35 cellular contexts compared by ENCODE assay signal in genomic region chr5:95130951-95131350, GRCh38.
A peak's percentile ranks its signal among the peaks of the same experiment; 100 is the strongest.
DNase-seq lines count a peak whose midpoint lies in the region; ATAC-seq and TF ChIP-seq lines count a peak whose summit lies in the region.
"Had no signal": no experiment of that assay in that cellular context is flagged by ENCODE, and none has a peak within 500 bp of the region (broad histone marks: within the 10 kb centered on the region; RNA-seq: fewer than 3 reads in every experiment).

No MANE protein-coding gene starts in this region.

- peaks cover 13% of the 10 kb centered on the region; the same call in 1 of the 2 replicates for H3K27me3 ChIP-seq in SK-N-SH (ENCODE audit: insufficient read depth)
- H3K27me3 ChIP-seq in fibroblast of lung (ENCODE audit: control insufficient read depth, insufficient read depth, low read length): no peaks in the 10 kb centered on the region
- H3K27me3 ChIP-seq in A673 (replicated peaks; ENCODE audit: insufficient read depth, low read depth, low read length, poor library complexity): no peaks in the 10 kb centered on the region
- H3K27me3 ChIP-seq: colonic mucosa, foreskin keratinocyte, heart left ventricle, ovary, suprapubic skin had no signal

- no peaks in the 10 kb centered on the region for H3F3A ChIP-seq in SK-N-SH (replicated peaks; ENCODE audit: insufficient read depth)

- intact Hi-C loops in A673 (cut with micrococcal nuclease; ENCODE audit: unreplicated experiment): no loop called here

- H3K9ac ChIP-seq in SK-N-SH: no peak overlapping the region
- no peak overlapping the region for H3K9ac ChIP-seq in fibroblast of lung (ENCODE audit: insufficient read depth, low read length)

- CTCF ChIA-PET in SK-N-SH (lab: Yijun Ruan, JAX): no interaction called here
- CTCF ChIA-PET in A673 (lab: Charles Lee): no interaction called here

- H3K27ac ChIP-seq in SK-N-SH (ENCODE audit: low read depth in 2 of 2, low read length in 1 of 2) (no peak overlapping the region), fibroblast of lung (ENCODE audit: insufficient read depth, low read length) (no peak overlapping the region), A673 (ENCODE audit: low read depth, low read length, poor library complexity, severe bottlenecking) (no peak overlapping the region)
- H3K27ac ChIP-seq: 22Rv1, colonic mucosa, foreskin keratinocyte, ovary, suprapubic skin had no signal

- H3K36me3 ChIP-seq in SK-N-SH (replicated peaks in 1 of 2; ENCODE audit: control insufficient read depth in 1 of 2, insufficient read depth in 2 of 2, low read length in 1 of 2): no peaks in the 10 kb centered on the region
- no peaks in the 10 kb centered on the region for H3K36me3 ChIP-seq in fibroblast of lung (ENCODE audit: control insufficient read depth, insufficient read depth, low read length)
- H3K36me3 ChIP-seq in A673 (ENCODE audit: insufficient read depth, low read length, poor library complexity, severe bottlenecking): no peaks in the 10 kb centered on the region
- H3K36me3 ChIP-seq: colonic mucosa, heart left ventricle, ovary, suprapubic skin had no signal

- no peak overlapping the region for H3K4me3 ChIP-seq in SK-N-SH (ENCODE audit: low read depth in 2 of 2, low read length in 1 of 2)
- no peak overlapping the region for H3K4me3 ChIP-seq in fibroblast of lung (replicated peaks in 1 of 4; ENCODE audit: control extremely low read depth in 1 of 4, insufficient read depth in 1 of 4, low read depth in 3 of 4, low read length in 4 of 4)
- no peak overlapping the region for H3K4me3 ChIP-seq in A673 (ENCODE audit: low read depth, low read length, poor library complexity, severe bottlenecking)
- H3K4me3 ChIP-seq: colonic mucosa, heart left ventricle, ovary, suprapubic skin had no signal

- no peak for TF ChIP-seq CTCF in SK-N-SH (IDR thresholded peaks at IDR 0.05)
- no peak for TF ChIP-seq CTCF in fibroblast of lung (conservative IDR thresholded peaks at IDR 0.05 in 1 of 2, IDR thresholded peaks at IDR 0.05 in 1 of 2; ENCODE audit: low read depth in 1 of 2, low read length in 2 of 2)
- no peak for TF ChIP-seq CTCF in A673 (conservative IDR thresholded peaks at IDR 0.05; ENCODE audit: low read depth, low read length)

- H4K20me1 ChIP-seq in SK-N-SH (ENCODE audit: insufficient read depth) (no peaks in the 10 kb centered on the region), fibroblast of lung (ENCODE audit: control insufficient read depth, extremely low read depth, insufficient read depth, low read length) (no peaks in the 10 kb centered on the region)

- BruUV-seq in A673 (replicated peaks; lab: Mats Ljungman, UMichigan): no TSS peak

- no peak for ATAC-seq in SK-N-SH treated with all-trans-retinoic acid at 6 μM for 48 hours
- ATAC-seq in HG02870 (IDR thresholded peaks at IDR 0.05; ENCODE audit: unreplicated experiment): no peak
- ATAC-seq: activated T-helper 17 cell treated with anti-CD3 and anti-CD28 coated beads, Interleukin-2, amount 50 U/mL, for 72 hours; effector memory CD8-positive, alpha-beta T cell; foreskin keratinocyte; Panc1 had no signal

- H3K4me1 ChIP-seq in SK-N-SH (ENCODE audit: control insufficient read depth in 1 of 2, insufficient read depth in 2 of 2, low read depth in 1 of 2, low read length in 1 of 2): no peaks in the 10 kb centered on the region
- no peaks in the 10 kb centered on the region for H3K4me1 ChIP-seq in fibroblast of lung (ENCODE audit: control insufficient read depth, extremely low read depth, insufficient read depth, low read length)
- no peaks in the 10 kb centered on the region for H3K4me1 ChIP-seq in A673 (ENCODE audit: insufficient read depth, low read length, poor library complexity, severe bottlenecking)
- H3K4me1 ChIP-seq: Caco-2, colonic mucosa, foreskin keratinocyte, heart left ventricle, suprapubic skin had no signal

- POLR2A ChIA-PET in SK-N-SH (lab: Yijun Ruan, JAX) (no interaction called here), A673 (lab: Charles Lee; ENCODE audit: low non-redundant PET) (no interaction called here)

- H3K79me2 ChIP-seq in SK-N-SH (ENCODE audit: insufficient read depth) (no peaks in the 10 kb centered on the region), fibroblast of lung (ENCODE audit: control insufficient read depth, insufficient read depth, low read length) (no peaks in the 10 kb centered on the region)

- H3K9me2 ChIP-seq in SK-N-SH: no peaks in the 10 kb centered on the region

- H3K9me3 ChIP-seq in SK-N-SH: no peaks in the 10 kb centered on the region
- H3K9me3 ChIP-seq in fibroblast of lung (ENCODE audit: control insufficient read depth, insufficient read depth, low read depth, low read length): no peaks in the 10 kb centered on the region
- no peaks in the 10 kb centered on the region for H3K9me3 ChIP-seq in A673 (ENCODE audit: low read depth, low read length, poor library complexity, severe bottlenecking)
- H3K9me3 ChIP-seq: Caco-2, colonic mucosa, heart left ventricle, ovary, suprapubic skin had no signal

- H3K4me2 ChIP-seq in SK-N-SH (no peak overlapping the region), fibroblast of lung (ENCODE audit: extremely low read depth, insufficient read depth, low read length) (no peak overlapping the region)

- H2AFZ ChIP-seq in SK-N-SH (ENCODE audit: low read depth) (no peak overlapping the region), fibroblast of lung (ENCODE audit: low read length) (no peak overlapping the region)

- TF ChIP-seq EP300 in SK-N-SH (IDR thresholded peaks at IDR 0.05; ENCODE audit: borderline replicate concordance in 1 of 2, low read depth in 1 of 2, low read length in 1 of 2): no peak

- TF ChIP-seq RAD21 in SK-N-SH (IDR thresholded peaks at IDR 0.05; ENCODE audit: low read length): no peak

- 3% methylated on average over 3 of the region's 3 CpGs for WGBS in SK-N-SH (ENCODE audit: low lambda C conversion rate)

- no peak for DNase-seq in SK-N-SH
- DNase-seq in amniotic epithelial cell (ENCODE audit: low read depth): peak; percentile 2
- peak; percentile 8 to 17 for DNase-seq in fibroblast of lung (ENCODE audit: low read depth in 2 of 2)
- DNase-seq in renal cortical epithelial cell (ENCODE audit: low read depth): peak; percentile 32
- no peak for DNase-seq in A673 (ENCODE audit: low spot score)
- no peak for DNase-seq in stimulated activated CD4-positive, alpha-beta T cell treated with anti-CD3 and anti-CD28 coated beads, Interleukin-4, amount 100 ng/mL, for 1 hour
- DNase-seq: activated CD4-positive, alpha-beta memory T cell treated with anti-CD3 and anti-CD28 coated beads, Interleukin-2, amount 10 ng/mL, durations not matched to agents 7 days and 5 days; activated CD8-positive, alpha-beta memory T cell treated with anti-CD3 and anti-CD28 coated beads, Interleukin-2, amount 50 U/mL, for 48 hours; activated naive CD4-positive, alpha-beta T cell treated with anti-CD3 and anti-CD28 coated beads, Interleukin-2, amount 10 ng/mL, durations not matched to agents 7 days and 5 days; amniotic stem cell; Caco-2; colonic mucosa; DMS53; effector memory CD8-positive, alpha-beta T cell; erythroblast; foreskin keratinocyte; GF-D8; GOT3; MV-4-11; NCI-H146; NCI-H2107; NCI-H446; NCI-H748 treated with DMSO at 0.1 percent for 48 hours; ovary; retina; SHP77; small intestine; stimulated activated naive CD4-positive, alpha-beta T cell treated with Interleukin-2 at 50 U/mL for 16 hours had no signal

TF ChIP-seq in SK-N-SH, 30 proteins besides CTCF, POLR2A, EP300 and RAD21:
- TF ChIP-seq MXI1 (IDR thresholded peaks at IDR 0.05; ENCODE audit: low read depth, low read length) (no peak), TCF12 (IDR thresholded peaks at IDR 0.05) (no peak), PBX3 (IDR thresholded peaks at IDR 0.05) (peak; percentile 31; the same call in 1 of the 2 replicates), RXRA (IDR thresholded peaks at IDR 0.05; ENCODE audit: borderline replicate concordance, low read depth) (no peak), RFX5 (IDR thresholded peaks at IDR 0.05; ENCODE audit: low read length) (no peak)

TF ChIP-seq in SK-N-SH treated with all-trans-retinoic acid at 6 μM for 48 hours, 23 proteins besides CTCF, POLR2A, EP300 and RAD21 (continues in another document):
- no peak for TF ChIP-seq POU6F1 (CRISPR knock-in tag; IDR thresholded peaks at IDR 0.05; ENCODE audit: borderline replicate concordance, low read depth)
- no peak for TF ChIP-seq ZNF70 (CRISPR knock-in tag; IDR thresholded peaks at IDR 0.05)
- TF ChIP-seq CREB5 (CRISPR knock-in tag; IDR thresholded peaks at IDR 0.05; ENCODE audit: low read depth): no peak
- no peak for TF ChIP-seq ESRRG (CRISPR knock-in tag; IDR thresholded peaks at IDR 0.05)
- no peak for TF ChIP-seq ZC3H10 (CRISPR knock-in tag; IDR thresholded peaks at IDR 0.05)
- TF ChIP-seq ZNF565 (CRISPR knock-in tag; conservative IDR thresholded peaks at IDR 0.05; ENCODE audit: low read depth): no peak

Comparison
In these comparisons a context has a peak if more than half of its experiments do, and no peak if none do; other contexts are left out.
1. DNase-seq: peak in amniotic epithelial cell (single experiment), fibroblast of lung (2 of 2) and renal cortical epithelial cell (single experiment); none in SK-N-SH (single experiment), A673 (single experiment) and stimulated activated CD4-positive, alpha-beta T cell treated with anti-CD3 and anti-CD28 coated beads, Interleukin-4, amount 100 ng/mL, for 1 hour (single experiment).